ENCODE assay signal across 8 cellular contexts in genomic region chr4:169612869-169613859, GRCh38. TPM values are rescaled to one million over a fixed set of nuclear protein-coding genes. Genes with fewer than 3 reads are reported as not detected.
DNase-seq lines count a peak whose midpoint lies in the region; ATAC-seq and TF ChIP-seq lines count a peak whose summit lies in the region.

No MANE protein-coding gene starts in this region.

- H3K9me3 ChIP-seq in BLaER1 (no peaks in the 10 kb centered on the region), duodenal mucosa (ENCODE audit: control insufficient read depth in 1 of 2, low read length in 2 of 2) (no peaks in the 10 kb centered on the region)

- peak; percentile 72 to 86 for DNase-seq in NCI-H526 (lab: John Stamatoyannopoulos, UW)
- DNase-seq in activated CD4-positive, alpha-beta T cell treated with anti-CD3 and anti-CD28 coated beads, Interleukin-2, amount 50 U/mL, for 1 hour: peak; percentile 71
- DNase-seq in lower leg skin (ENCODE audit: low spot score in 2 of 2): peak; percentile 71 to 95
- DNase-seq in stimulated activated CD4-positive, alpha-beta T cell treated with anti-CD3 and anti-CD28 coated beads, TNF-alpha, amount 100 ng/mL, for 24 hours (ENCODE audit: low read depth in 3 of 3): peak in 2 of 3 experiments; percentile 40 to 63

- ATAC-seq in GM19328 (IDR thresholded peaks at IDR 0.05; ENCODE audit: unreplicated experiment): peak; percentile 28
- peak; percentile 34 for ATAC-seq in HG03460 (IDR thresholded peaks at IDR 0.05; ENCODE audit: unreplicated experiment)

- H3K36me3 ChIP-seq in BLaER1 (no peaks in the 10 kb centered on the region), duodenal mucosa (ENCODE audit: control insufficient read depth in 1 of 2, insufficient read depth in 2 of 2, low read length in 2 of 2) (no peaks in the 10 kb centered on the region)

- H3K4me2 ChIP-seq in BLaER1: peak overlapping the region; percentile 86

- H3K27ac ChIP-seq in BLaER1 (no peak overlapping the region), duodenal mucosa (ENCODE audit: low read depth, low read length) (no peak overlapping the region)

- H3K4me3 ChIP-seq in BLaER1 (peak overlapping the region; percentile 89), duodenal mucosa (ENCODE audit: low read depth in 1 of 2, low read length in 2 of 2) (peak overlapping the region; percentile 89 to 92), lower leg skin (ENCODE audit: low read depth, poor library complexity, severe bottlenecking) (no peak overlapping the region)

- TF ChIP-seq CTCF in lower leg skin (IDR thresholded peaks at IDR 0.05): no peak

- H4K20me1 ChIP-seq in BLaER1: no peaks in the 10 kb centered on the region

- H3K9ac ChIP-seq in BLaER1 (0 out of 2 replicates have a peak overlapping the region, but pooled peaks have one; percentile 19), duodenal mucosa (ENCODE audit: low read depth in 1 of 2, low read length in 2 of 2) (peak overlapping the region; percentile 5 to 33)

- H3K27me3 ChIP-seq in BLaER1: no peaks in the 10 kb centered on the region
- H3K27me3 ChIP-seq in duodenal mucosa (ENCODE audit: control insufficient read depth in 1 of 2, insufficient read depth in 2 of 2, low read length in 2 of 2): no peaks in the 10 kb centered on the region

- intact Hi-C loops in lower leg skin (cut with DNase I; ENCODE audit: low total_unique reads): loop anchor here (10.0 kb wide), 1 partner anchor 432 kb away; no protein-coding TSS in a partner anchor

- TF ChIP-seq POLR2A in lower leg skin (IDR thresholded peaks at IDR 0.05): no peak

- 2 to 3% methylated on average over 9 of the region's 9 CpGs for WGBS in lower leg skin, 2 donors

- peaks cover 30% of the 10 kb centered on the region for H3K4me1 ChIP-seq in BLaER1
- peaks cover 7 to 19% of the 10 kb centered on the region in 2 donors for H3K4me1 ChIP-seq in duodenal mucosa (ENCODE audit: control insufficient read depth in 1 of 2, insufficient read depth in 2 of 2, low read length in 2 of 2)

RNA-seq across cellular contexts. Expression of gene NEK1, which starts 0.8 kb away (rescaled TPM):
- 1 to 10 TPM; 4.8 to 6.9 (median 5.5) TPM for total RNA-seq in lower leg skin

RNA-seq across cellular contexts. Expression of gene CLCN3, which starts 7.2 kb away (rescaled TPM):
- 10 to 100 TPM; 32.8 to 75.4 (median 57.8) TPM for total RNA-seq in lower leg skin
